Comparison of ENCODE assay signal across 8 cellular contexts in genomic region chr19:55418185-55418584, GRCh38. TPM values are rescaled to one million over a fixed set of nuclear protein-coding genes. Genes with fewer than 3 reads are reported as not detected.
A peak's percentile ranks its signal among the peaks of the same experiment; 100 is the strongest.
DNase-seq lines count a peak whose midpoint lies in the region; ATAC-seq and TF ChIP-seq lines count a peak whose summit lies in the region.

No MANE protein-coding gene starts in this region.

- TF ChIP-seq EP300 in stomach (IDR thresholded peaks at IDR 0.05): no peak

- TF ChIP-seq CTCF in AG04449 (IDR thresholded peaks at IDR 0.05; ENCODE audit: insufficient read depth, low read length, missing control alignments) (peak; percentile 68), GM12874 (IDR thresholded peaks at IDR 0.05; ENCODE audit: insufficient read depth, low read depth, low read length) (peak; percentile 68), stomach (IDR thresholded peaks at IDR 0.05) (peak in 5 of 7 experiments; percentile 30 to 75 (median 57))

- POLR2A ChIA-PET in AG04449 (lab: Yijun Ruan, JAX): interaction anchor here (0.9 to 2.8 kb wide), 2 partner anchors 11 to 159 kb away, joined by 3 to 15 read pairs; partner anchors contain the start of genes PPP6R1 and UBE2S

- H3K4me3 ChIP-seq in AG04449 (ENCODE audit: low read depth, low read length) (no peak overlapping the region), stomach (no peak overlapping the region)

- H3K9me3 ChIP-seq in stomach: no peaks in the 10 kb centered on the region

- no peak for ATAC-seq in GM19467 (IDR thresholded peaks at IDR 0.05; ENCODE audit: unreplicated experiment)

- TF ChIP-seq POLR2A in stomach (IDR thresholded peaks at IDR 0.05): no peak

- peak; percentile 63 for DNase-seq in AG04449 (ENCODE audit: low read depth, low spot score)
- peak; percentile 74 for DNase-seq in NCI-H2171 treated with DMSO at 0.1 percent for 48 hours (lab: John Stamatoyannopoulos, UW)
- peak; percentile 41 to 63 for DNase-seq in activated CD4-positive, alpha-beta T cell treated with anti-CD3 and anti-CD28 coated beads for 4 hours
- peak; percentile 55 to 76 for DNase-seq in dermis microvascular lymphatic vessel endothelial cell (ENCODE audit: low read depth in 2 of 2)
- DNase-seq in medulla oblongata (ENCODE audit: extremely low spot score): peak; percentile 87
- DNase-seq in stomach: peak; percentile 57

- WGBS in stomach, 5 donors: 12 to 21% (median 15%) methylated on average over 4 to 7 of the region's 7 CpGs

- intact Hi-C loops in stomach (cut with DNase I; ENCODE audit: low total_unique reads): loop anchor here (5.0 to 10.0 kb wide), 2 partner anchors 113 to 276 kb away; no protein-coding TSS in a partner anchor

- H3K36me3 ChIP-seq in stomach: no peaks in the 10 kb centered on the region

- CTCF ChIA-PET in AG04449 (lab: Yijun Ruan, JAX): interaction anchor here (0.6 to 5.2 kb wide), 41 partner anchors 9 to 940 kb away, joined by 3 to 90 read pairs (median 5); partner anchors contain the start of genes DNAAF3, KMT5C, PPP6R1 and SSC5D

- H3K27ac ChIP-seq in stomach: no peak overlapping the region

- no peaks in the 10 kb centered on the region for H3K4me1 ChIP-seq in stomach

- peaks cover 0 to 26% (median 0%) of the 10 kb centered on the region in 3 donors for H3K27me3 ChIP-seq in stomach

RNA-seq across cellular contexts. Expression of gene UBE2S, which starts 10.6 kb away (rescaled TPM):
- total RNA-seq in dermis microvascular lymphatic vessel endothelial cell: 40.6 and 54.6 TPM in 2 replicates
- 10 to 100 TPM in 3 of 5 donors, 1 to 10 TPM in 2; 8.0 to 43.3 (median 20.2) TPM for total RNA-seq in stomach
- polyA plus RNA-seq in stomach: 10 to 100 TPM; 11.6 to 13.1 (median 13.1) TPM

RNA-seq across cellular contexts. Expression of gene SHISA7, which starts 24.9 kb away (rescaled TPM):
- total RNA-seq in dermis microvascular lymphatic vessel endothelial cell (not detected in 2 replicates), stomach (not detected)
- polyA plus RNA-seq in stomach: not detected

RNA-seq across cellular contexts. Expression of gene RPL28, which starts 32.5 kb away (rescaled TPM):
- total RNA-seq in dermis microvascular lymphatic vessel endothelial cell (126 and 262 TPM in 2 replicates), stomach (100 to 1,000 TPM in 4 of 5 donors, 10 to 100 TPM in 1; 47.5 to 854 (median 193) TPM)
- polyA plus RNA-seq in stomach: 1,000 to 10,000 TPM; 2,029 to 2,388 (median 2,037) TPM

RNA-seq across cellular contexts. Expression of gene TMEM238, which starts 34.1 kb away (rescaled TPM):
- 0.26 and 0.63 TPM in 2 replicates for total RNA-seq in dermis microvascular lymphatic vessel endothelial cell
- total RNA-seq in stomach: 100 to 1,000 TPM in 1 of 5 donors, 10 to 100 TPM in 1, 1 to 10 TPM in 1, not detected in 2; 5.4 to 504 (median 36.1) TPM
- polyA plus RNA-seq in stomach: under 1 TPM in 2 of 3 donors, not detected in 1; 0.75 to 0.83 TPM

RNA-seq across cellular contexts. Expression of gene TMEM190, which starts 41.6 kb away (rescaled TPM):
- total RNA-seq in dermis microvascular lymphatic vessel endothelial cell: not detected in 2 replicates
- not detected for total RNA-seq in stomach
- polyA plus RNA-seq in stomach: 1 to 10 TPM in 1 of 3 donors, under 1 TPM in 1, not detected in 1; 0.68 to 1.3 TPM
